20 cellular contexts compared by ENCODE assay signal in the genomic region with DNA sequence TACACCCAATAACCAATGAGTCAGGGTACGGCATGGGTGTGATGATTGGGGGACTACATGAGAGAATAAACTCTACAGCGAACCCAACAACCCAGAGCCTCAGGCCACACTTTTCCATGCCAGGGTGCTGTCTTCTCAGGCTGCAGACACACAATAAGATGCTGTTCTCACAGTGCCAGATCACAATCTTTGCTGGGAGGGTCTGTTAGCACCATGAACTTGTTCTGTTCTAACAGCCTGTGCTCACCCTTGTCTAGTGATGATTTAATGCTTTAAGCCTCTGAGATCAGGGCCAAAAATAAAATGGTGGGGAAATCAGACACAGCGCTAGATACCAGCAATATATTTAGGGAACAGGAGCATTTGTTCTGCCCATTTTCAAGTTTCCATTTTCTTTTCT.
"Had no signal": no experiment of that assay in that cellular context is flagged by ENCODE, and none has a peak within 500 bp of the region (broad histone marks: within the 10 kb centered on the region; RNA-seq: fewer than 3 reads in every experiment).

No MANE protein-coding gene starts in this region.

- H3K4me3 ChIP-seq: K562, SJCRH30 had no signal

- H3K36me3 ChIP-seq: SJCRH30 had no signal

- H3K9ac ChIP-seq: KMS-11 had no signal

- H3K27me3 ChIP-seq: SJCRH30 had no signal

- DNase-seq: Kasumi-1, MM.1S, NCI-H1092 treated with DMSO at 0.1 percent for 48 hours, NCI-H1436, NCI-H187, NCI-H2029, NCI-H2081 treated with DMSO at 0.1 percent for 48 hours, NCI-H2171, NCI-H226, NCI-H446, NCI-H524 treated with DMSO at 0.1 percent for 48 hours, NCI-H69, NCI-H774, SHP77 treated with DMSO at 0.1 percent for 48 hours, SJCRH30 had no signal

- H3K9me3 ChIP-seq: SJCRH30 had no signal

- H3K4me1 ChIP-seq: SJCRH30 had no signal

- ATAC-seq: K562, Panc1 had no signal

- H3K4me2 ChIP-seq: KMS-11 had no signal

- H3K27ac ChIP-seq: HL-60, KMS-11, RWPE1, SJCRH30 had no signal
